ENCODE assay signal across 9 cellular contexts in genomic region chr10:110642980-110643655, GRCh38. TPM values are rescaled to one million over a fixed set of nuclear protein-coding genes. Genes with fewer than 3 reads are reported as not detected.
DNase-seq lines count a peak whose midpoint lies in the region; ATAC-seq and TF ChIP-seq lines count a peak whose summit lies in the region.
"Had no signal": no experiment of that assay in that cellular context is flagged by ENCODE, and none has a peak within 500 bp of the region (broad histone marks: within the 10 kb centered on the region; RNA-seq: fewer than 3 reads in every experiment).

No MANE protein-coding gene starts in this region.

- H3K4me3 ChIP-seq in H7 (ENCODE audit: insufficient read depth, low read depth, low read length) (peak overlapping the region; percentile 65), heart left ventricle (peak overlapping the region; percentile 54 to 75 (median 64)), skeletal muscle cell (ENCODE audit: low read depth, low read length) (peak overlapping the region; percentile 62)

- peaks cover 53% of the 10 kb centered on the region for H3K27me3 ChIP-seq in H7 (ENCODE audit: control insufficient read depth, insufficient read depth, low read length)
- H3K27me3 ChIP-seq in heart left ventricle: peaks cover 0 to 78% (median 24%) of the 10 kb centered on the region in 9 donors

- H3K4me1 ChIP-seq in heart left ventricle: peaks cover 0 to 29% (median 11%) of the 10 kb centered on the region in 12 donors

- ATAC-seq in heart left ventricle: peak in 3 of 4 donors; percentile 12 to 33 (median 27)
- no peak for ATAC-seq in GM21447 (IDR thresholded peaks at IDR 0.05; ENCODE audit: unreplicated experiment)

- H3K9me3 ChIP-seq in heart left ventricle: no peaks in the 10 kb centered on the region

- TF ChIP-seq CTCF in VCaP (conservative IDR thresholded peaks at IDR 0.05) (no peak), heart left ventricle (IDR thresholded peaks at IDR 0.05) (no peak)

- WGBS in heart left ventricle, 4 donors: 7 to 15% (median 11%) methylated on average over 40 to 43 of the region's 43 CpGs

- DNase-seq in H7 (peak; percentile 64), heart left ventricle (peak in 2 of 5 donors; percentile 40 to 55), skeletal muscle cell (ENCODE audit: low read depth) (no peak), NCI-H524 treated with DMSO at 0.1 percent for 48 hours (lab: John Stamatoyannopoulos, UW) (no peak), glomerular visceral epithelial cell (ENCODE audit: extremely low spot score) (no peak)
- DNase-seq in activated CD4-positive, alpha-beta T cell treated with anti-CD3 and anti-CD28 coated beads for 1 hour: no peak
- DNase-seq: NCI-H1092 treated with DMSO at 0.1 percent for 48 hours had no signal

- H3K36me3 ChIP-seq in H7 (replicated peaks; ENCODE audit: control insufficient read depth, insufficient read depth, low read length): no peaks in the 10 kb centered on the region
- no peaks in the 10 kb centered on the region for H3K36me3 ChIP-seq in heart left ventricle

- no peak for TF ChIP-seq POLR2A in heart left ventricle (IDR thresholded peaks at IDR 0.05)

- H3K27ac ChIP-seq in VCaP (peak overlapping the region; percentile 41; the same call in 1 of the 2 replicates), heart left ventricle (peak overlapping the region; percentile 82 to 96 (median 92))

- intact Hi-C loops in heart left ventricle (cut with DNase I): loop anchor here in 3 of 10 donors (5.0 to 10.0 kb wide), 2 partner anchors 39 to 122 kb away; no protein-coding TSS in a partner anchor

RNA-seq across cellular contexts. Expression of gene RBM20, which starts 1.0 kb away (rescaled TPM):
- 0.15 and 0.52 TPM in 2 replicates for total RNA-seq in H7 (2014; rRNA removed; shearing (Covaris generic))
- total RNA-seq in heart left ventricle: 100 to 1,000 TPM in 4 of 9 donors, 10 to 100 TPM in 5; 73.0 to 152 (median 96.9) TPM
- 10 to 100 TPM; 29.9 to 53.5 TPM for polyA plus RNA-seq in heart left ventricle

Comparison
In these comparisons a context has a peak if more than half of its experiments do, and no peak if none do; other contexts are left out.
1. RNA of gene RBM20, which starts 1.0 kb away (total RNA-seq): 73.0 to 152 TPM in heart left ventricle; 0.15 to 0.52 TPM in H7; every median in the first group is over 10 times any median in the second.
2. Peak in every context shown above with its lines, with median percentiles within 50 percentile points of each other: H3K4me3 ChIP-seq.